ENCODE assay signal across 15 cellular contexts in genomic region chr20:49865559-49865958, GRCh38. TPM values are rescaled to one million over a fixed set of nuclear protein-coding genes. Genes with fewer than 3 reads are reported as not detected.
DNase-seq lines count a peak whose midpoint lies in the region; ATAC-seq, FAIRE-seq and TF ChIP-seq lines count a peak whose summit lies in the region.
"Had no signal": no experiment of that assay in that cellular context is flagged by ENCODE, and none has a peak within 500 bp of the region (broad histone marks: within the 10 kb centered on the region; RNA-seq: fewer than 3 reads in every experiment).

No MANE protein-coding gene starts in this region.

- TF ChIP-seq CTCF in ascending aorta (IDR thresholded peaks at IDR 0.05) (no peak), upper lobe of left lung (IDR thresholded peaks at IDR 0.05) (no peak), natural killer cell (IDR thresholded peaks at IDR 0.05) (no peak), WTC11 (IDR thresholded peaks at IDR 0.05) (no peak)

- no peak for ATAC-seq in upper lobe of left lung (ENCODE audit: low FRiP score in 2 of 2)
- ATAC-seq in natural killer cell = no peak
- ATAC-seq in WTC11 = no peak
- ATAC-seq: activated naive CD8-positive, alpha-beta T cell treated with anti-CD3 and anti-CD28 coated beads, Interleukin-2, amount 50 U/mL, for 24 hours; esophagus mucosa; HepG2 had no signal

- H3K27ac ChIP-seq in ascending aorta (peak overlapping the region; percentile 51 to 76), mesendoderm (ENCODE audit: low read depth, low read length) (no peak overlapping the region), upper lobe of left lung (no peak overlapping the region)
- H3K27ac ChIP-seq: C4-2B had no signal

- POLR2A ChIA-PET in WTC11 (lab: Charles Lee) = no interaction called here

- H2BK120ac ChIP-seq in mesendoderm (ENCODE audit: low read depth, low read length) = no peak overlapping the region

- intact Hi-C loops in ascending aorta (cut with DNase I) = loop anchor here (10.0 kb wide), 1 partner anchor 169 kb away; no protein-coding TSS in a partner anchor
- intact Hi-C loops in natural killer cell (cut with micrococcal nuclease) = no loop called here

- H3K4ac ChIP-seq in mesendoderm (ENCODE audit: low read depth, low read length) = no peak overlapping the region

- H3K56ac ChIP-seq in mesendoderm (ENCODE audit: low read length) = no peak overlapping the region

- H3K4me1 ChIP-seq in ascending aorta (peaks cover 12 to 35% of the 10 kb centered on the region in 2 donors), mesendoderm (ENCODE audit: control insufficient read depth, low read depth, low read length) (peaks cover 2% of the 10 kb centered on the region), upper lobe of left lung (no peaks in the 10 kb centered on the region)

- H3K36me3 ChIP-seq in ascending aorta (peaks cover 7 to 20% of the 10 kb centered on the region in 2 donors), mesendoderm (ENCODE audit: control insufficient read depth, insufficient read depth, low read length) (no peaks in the 10 kb centered on the region), upper lobe of left lung (peaks cover 0 to 76% (median 32%) of the 10 kb centered on the region in 4 donors)

- TF ChIP-seq POLR2A in GM12892 (IDR thresholded peaks at IDR 0.05; ENCODE audit: low read depth, low read length) = peak; percentile 44; the same call in 1 of the 2 replicates
- TF ChIP-seq POLR2A in upper lobe of left lung (IDR thresholded peaks at IDR 0.05) = no peak

- no peak overlapping the region for H2BK15ac ChIP-seq in mesendoderm (replicated peaks; ENCODE audit: low read depth)

- no peak for FAIRE-seq in GM12892 (lab: Jason Lieb, UNC)
- FAIRE-seq: colon had no signal

- H3K4me3 ChIP-seq in ascending aorta = no peak overlapping the region
- H3K4me3 ChIP-seq in mesendoderm (ENCODE audit: low read length) = no peak overlapping the region
- H3K4me3 ChIP-seq in upper lobe of left lung = no peak overlapping the region

- DNase-seq in AG08395 (ENCODE audit: low spot score) = peak; percentile 64
- DNase-seq in GM12892 (ENCODE audit: insufficient read length) = no peak
- peak in 1 of 2 donors; percentile 66 for DNase-seq in ascending aorta (ENCODE audit: low spot score in 2 of 2)
- peak; percentile 19 for DNase-seq in mesendoderm
- no peak for DNase-seq in NCI-H774 (lab: John Stamatoyannopoulos, UW)
- DNase-seq in upper lobe of left lung = no peak
- no peak for DNase-seq in natural killer cell
- DNase-seq in WTC11 (ENCODE audit: low spot score) = no peak
- DNase-seq: activated CD4-positive, CD25-positive, alpha-beta regulatory T cell; activated naive CD8-positive, alpha-beta T cell treated with anti-CD3 and anti-CD28 coated beads, Interleukin-2, amount 50 U/mL, for 24 hours; occipital lobe had no signal

- no peak overlapping the region for H2BK5ac ChIP-seq in mesendoderm (ENCODE audit: low read length)

- H2AK5ac ChIP-seq in mesendoderm (ENCODE audit: low read length) = no peak overlapping the region

- no peak overlapping the region for H3K9ac ChIP-seq in mesendoderm (ENCODE audit: low read length)

- no peaks in the 10 kb centered on the region for H3K9me3 Mint-ChIP-seq in natural killer cell
- H3K9me3 Mint-ChIP-seq in WTC11 = no peaks in the 10 kb centered on the region
- H3K9me3 Mint-ChIP-seq: activated naive CD8-positive, alpha-beta T cell treated with anti-CD3 and anti-CD28 coated beads, Interleukin-2, amount 50 U/mL, for 24 hours had no signal

- H3K27ac Mint-ChIP-seq in natural killer cell = no peak overlapping the region
- no peak overlapping the region for H3K27ac Mint-ChIP-seq in WTC11
- H3K27ac Mint-ChIP-seq: activated naive CD8-positive, alpha-beta T cell treated with anti-CD3 and anti-CD28 coated beads, Interleukin-2, amount 50 U/mL, for 24 hours had no signal

- H3K36me3 Mint-ChIP-seq in natural killer cell (peaks cover 14% of the 10 kb centered on the region), WTC11 (no peaks in the 10 kb centered on the region; the same call in 1 of the 2 replicates)

- no peak overlapping the region for H3K18ac ChIP-seq in mesendoderm (ENCODE audit: low read length)

- H3K79me2 ChIP-seq in mesendoderm (ENCODE audit: control insufficient read depth, insufficient read depth, low read length) = no peaks in the 10 kb centered on the region

- no peak overlapping the region for H3K23ac ChIP-seq in mesendoderm (ENCODE audit: low read length)

- CTCF ChIA-PET in WTC11 (lab: Charles Lee) = interaction anchor here (0.6 to 0.9 kb wide), 2 partner anchors 255 to 322 kb away, joined by 3 to 4 read pairs; no protein-coding TSS in a partner anchor

- H3K4me1 Mint-ChIP-seq in natural killer cell (peaks cover 5 to 8% of the 10 kb centered on the region in 2 donors), WTC11 (peaks cover 26% of the 10 kb centered on the region)

- H3K4me2 ChIP-seq in mesendoderm (ENCODE audit: low read length) = no peak overlapping the region

- H4K8ac ChIP-seq in mesendoderm (ENCODE audit: low read depth, low read length) = no peak overlapping the region

- H3K4me3 Mint-ChIP-seq in natural killer cell (no peak overlapping the region), WTC11 (no peak overlapping the region)
- H3K4me3 Mint-ChIP-seq: activated naive CD8-positive, alpha-beta T cell treated with anti-CD3 and anti-CD28 coated beads, Interleukin-2, amount 50 U/mL, for 24 hours had no signal

- H3K9me3 ChIP-seq in ascending aorta (no peaks in the 10 kb centered on the region), upper lobe of left lung (no peaks in the 10 kb centered on the region)

- no CpG with 5 or more reads among the region's 7 CpGs for WGBS in mesendoderm (ENCODE audit: extremely low coverage, insufficient coverage, low lambda C conversion rate)
- 90% methylated on average over 2 to 7 of the region's 7 CpGs for WGBS in upper lobe of left lung, 2 donors

- H3K27me3 Mint-ChIP-seq in natural killer cell (ENCODE audit: low read depth in 2 of 2) (no peaks in the 10 kb centered on the region), WTC11 (ENCODE audit: low read depth) (no peaks in the 10 kb centered on the region)
- H3K27me3 Mint-ChIP-seq: activated naive CD8-positive, alpha-beta T cell treated with anti-CD3 and anti-CD28 coated beads, Interleukin-2, amount 50 U/mL, for 24 hours had no signal

- no peak overlapping the region for H4K5ac ChIP-seq in mesendoderm (ENCODE audit: low read length)

- H3K27me3 ChIP-seq in ascending aorta (no peaks in the 10 kb centered on the region), mesendoderm (ENCODE audit: insufficient read depth, low read length, poor library complexity) (no peaks in the 10 kb centered on the region), upper lobe of left lung (no peaks in the 10 kb centered on the region)

- H3K79me1 ChIP-seq in mesendoderm (ENCODE audit: low read length) = no peaks in the 10 kb centered on the region

- TF ChIP-seq EP300 in upper lobe of left lung (IDR thresholded peaks at IDR 0.05) = no peak

TF ChIP-seq in WTC11, 78 proteins besides CTCF, POLR2A, EP300 and RAD21:
- TF ChIP-seq TP53 (CRISPR knock-in tag; IDR thresholded peaks at IDR 0.05) = no peak

RNA-seq across cellular contexts. Expression of gene SPATA2, which starts 49.8 kb away (rescaled TPM):
- polyA plus RNA-seq in GM12892 (2012; ENCODE audit: missing spikeins) = 3.6 TPM
- 7.6 TPM for total RNA-seq in ascending aorta
- polyA plus RNA-seq in mesendoderm (2013, experiment 1 of 2) = 10.0 TPM
- polyA plus RNA-seq in mesendoderm (2013, experiment 2 of 2) = 9.6 TPM
- total RNA-seq in upper lobe of left lung = 1 to 10 TPM; 5.1 to 9.4 (median 6.4) TPM
- 10 to 100 TPM; 16.4 to 25.8 (median 25.1) TPM for total RNA-seq in natural killer cell
- 10.1 to 11.3 TPM (median 11.3 TPM) in 3 replicates for total RNA-seq in WTC11 (2021)

RNA-seq across cellular contexts. Expression of gene SLC9A8, which starts 52.9 kb away (rescaled TPM):
- polyA plus RNA-seq in GM12892 (2012; ENCODE audit: missing spikeins) = 5.0 TPM
- total RNA-seq in ascending aorta (9.7 TPM), upper lobe of left lung (10 to 100 TPM; 13.2 to 19.6 (median 17.2) TPM), natural killer cell (10 to 100 TPM; 54.5 to 68.7 (median 58.8) TPM), WTC11 (2021) (6.3 to 6.5 TPM (median 6.5 TPM) in 3 replicates)
- polyA plus RNA-seq in mesendoderm (2013, experiment 1 of 2) = 3.4 TPM
- polyA plus RNA-seq in mesendoderm (2013, experiment 2 of 2) = 3.3 TPM

Comparison
In these comparisons a context has a peak if more than half of its experiments do, and no peak if none do; other contexts are left out.
1. DNase-seq: peak in AG08395 (single experiment) and mesendoderm (single experiment); none in GM12892 (single experiment), NCI-H774 (single experiment), upper lobe of left lung (0 of 2), natural killer cell (single experiment) and WTC11 (single experiment).
2. H3K27ac ChIP-seq: peak in ascending aorta (2 of 2); none in mesendoderm (single experiment) and upper lobe of left lung (0 of 4).